ENCODE assay signal across 17 cellular contexts in genomic region chr4:174532479-174532878, GRCh38. TPM values are rescaled to one million over a fixed set of nuclear protein-coding genes. Genes with fewer than 3 reads are reported as not detected.
DNase-seq lines count a peak whose midpoint lies in the region; ATAC-seq, FAIRE-seq and TF ChIP-seq lines count a peak whose summit lies in the region.
"Had no signal": no experiment of that assay in that cellular context is flagged by ENCODE, and none has a peak within 500 bp of the region (broad histone marks: within the 10 kb centered on the region; RNA-seq: fewer than 3 reads in every experiment).

No MANE protein-coding gene starts in this region.

- H3K27me3 ChIP-seq in liver (ENCODE audit: control insufficient read depth in 4 of 4, insufficient read depth in 4 of 4, low read length in 3 of 4) (no peaks in the 10 kb centered on the region), HepG2 (ENCODE audit: control insufficient read depth in 1 of 2, insufficient read depth in 2 of 2, low read length in 2 of 2) (no peaks in the 10 kb centered on the region), right lobe of liver (no peaks in the 10 kb centered on the region), small intestine (ENCODE audit: control insufficient read depth in 2 of 2, insufficient read depth in 2 of 2, low read length in 2 of 2) (no peaks in the 10 kb centered on the region)
- H3K27me3 ChIP-seq: BLaER1 had no signal

- no peak for FAIRE-seq in HepG2 (lab: Jason Lieb, UNC)
- peak; percentile 91 for FAIRE-seq in kidney (lab: Jason Lieb, UNC)
- no peak for FAIRE-seq in small intestine (lab: Jason Lieb, UNC)
- FAIRE-seq in D721Med (lab: Jason Lieb, UNC): no peak
- FAIRE-seq: GM19239 had no signal

- H3K9me3 ChIP-seq in liver (ENCODE audit: control insufficient read depth in 4 of 4, low read length in 3 of 4) (no peaks in the 10 kb centered on the region), HepG2 (ENCODE audit: low read length) (no peaks in the 10 kb centered on the region), kidney (ENCODE audit: control insufficient read depth in 1 of 2, low read length in 2 of 2) (no peaks in the 10 kb centered on the region), right lobe of liver (no peaks in the 10 kb centered on the region), small intestine (ENCODE audit: control insufficient read depth, low read depth) (no peaks in the 10 kb centered on the region)
- H3K9me3 ChIP-seq: BLaER1, Caco-2 had no signal

- intact Hi-C loops in HepG2 (cut with micrococcal nuclease; ENCODE audit: unreplicated experiment): no loop called here
- intact Hi-C loops in kidney (cut with DNase I): no loop called here
- intact Hi-C loops in right lobe of liver (cut with DNase I): no loop called here

- POLR2A ChIA-PET in HepG2 (lab: Yijun Ruan, JAX): no interaction called here

- H3K36me3 ChIP-seq in liver (ENCODE audit: control insufficient read depth in 4 of 4, insufficient read depth in 3 of 4, low read depth in 1 of 4, low read length in 3 of 4) (no peaks in the 10 kb centered on the region), HepG2 (replicated peaks in 1 of 2; ENCODE audit: control insufficient read depth in 1 of 2, insufficient read depth in 2 of 2, low read length in 2 of 2) (no peaks in the 10 kb centered on the region), kidney (ENCODE audit: control insufficient read depth in 1 of 2, insufficient read depth in 2 of 2, low read length in 2 of 2) (no peaks in the 10 kb centered on the region), right lobe of liver (no peaks in the 10 kb centered on the region), small intestine (ENCODE audit: control insufficient read depth in 2 of 2, insufficient read depth in 2 of 2, low read length in 2 of 2) (no peaks in the 10 kb centered on the region)
- H3K36me3 ChIP-seq: BLaER1 had no signal

- no peaks in the 10 kb centered on the region for H4K20me1 ChIP-seq in HepG2 (ENCODE audit: insufficient read depth, low read length)
- H4K20me1 ChIP-seq: BLaER1 had no signal

- no TSS peak for BruUV-seq in HepG2 (replicated peaks; lab: Mats Ljungman, UMichigan)

- DNase-seq in HepG2 (ENCODE audit: low spot score) (no peak), kidney (no peak), right lobe of liver (no peak), small intestine (peak; percentile 19), D721Med (ENCODE audit: insufficient read length, low spot score) (no peak), GOT3 (lab: John Stamatoyannopoulos, UW) (no peak)
- DNase-seq: AML-193; Caco-2; CD8-positive, alpha-beta memory T cell; DMS 273 treated with DMSO at 0.1 percent for 48 hours; H7 had no signal

- TF ChIP-seq POLR2A in HepG2 (IDR thresholded peaks at IDR 0.05; ENCODE audit: insufficient read depth in 1 of 2, low read depth in 2 of 2, low read length in 2 of 2) (no peak), right lobe of liver (IDR thresholded peaks at IDR 0.05) (no peak)

- no peak overlapping the region for H3K4me3 ChIP-seq in liver (ENCODE audit: low read depth in 1 of 3, low read length in 3 of 3)
- H3K4me3 ChIP-seq in HepG2 (replicated peaks in 1 of 3; ENCODE audit: insufficient read depth in 1 of 3, low read depth in 2 of 3, low read length in 3 of 3): no peak overlapping the region
- H3K4me3 ChIP-seq in kidney (ENCODE audit: low read length in 2 of 2): no peak overlapping the region
- no peak overlapping the region for H3K4me3 ChIP-seq in right lobe of liver
- no peak overlapping the region for H3K4me3 ChIP-seq in small intestine (ENCODE audit: low read depth in 1 of 2, low read length in 2 of 2)
- H3K4me3 ChIP-seq: BLaER1 had no signal

- no peak for TF ChIP-seq CTCF in liver (IDR thresholded peaks at IDR 0.05; ENCODE audit: low read depth, low read length, missing input control)
- no peak for TF ChIP-seq CTCF in HepG2 (CRISPR knock-in tag; IDR thresholded peaks at IDR 0.05)
- TF ChIP-seq CTCF in kidney (IDR thresholded peaks at IDR 0.05; ENCODE audit: borderline replicate concordance, extremely low read depth, insufficient read depth): no peak
- no peak for TF ChIP-seq CTCF in right lobe of liver (IDR thresholded peaks at IDR 0.05)
- no peak for TF ChIP-seq CTCF in D721Med (IDR thresholded peaks at IDR 0.05; ENCODE audit: insufficient read depth, missing control alignments)

- in situ Hi-C loops in HepG2 (cut with HindIII; ENCODE audit: extremely low pct_ligation_motif_present, low pct_unique_long_range_greater_than_20kb): no loop called here

- CTCF ChIA-PET in HepG2 (lab: Yijun Ruan, JAX; ENCODE audit: low intra/inter-chr PET ratio, low total read pairs): no interaction called here

- TF ChIP-seq RAD21 in liver (IDR thresholded peaks at IDR 0.05) (no peak), HepG2 (CRISPR knock-in tag; IDR thresholded peaks at IDR 0.05) (no peak)

- ATAC-seq in HepG2: no peak
- ATAC-seq in right lobe of liver: peak; percentile 66 to 87 (median 76)
- no peak for ATAC-seq in HG03108 (IDR thresholded peaks at IDR 0.05; ENCODE audit: unreplicated experiment)

- H3K4me2 ChIP-seq in HepG2 (ENCODE audit: low read depth, low read length): no peak overlapping the region
- H3K4me2 ChIP-seq: BLaER1 had no signal

- peaks cover 0 to 17% (median 10%) of the 10 kb centered on the region in 4 donors for H3K4me1 ChIP-seq in liver (ENCODE audit: control insufficient read depth in 4 of 4, insufficient read depth in 4 of 4, low read length in 3 of 4)
- peaks cover under 1% of the 10 kb centered on the region for H3K4me1 ChIP-seq in HepG2 (ENCODE audit: insufficient read depth, low read length)
- peaks cover 0 to 9% of the 10 kb centered on the region in 2 donors for H3K4me1 ChIP-seq in kidney (ENCODE audit: control insufficient read depth in 1 of 2, insufficient read depth in 1 of 2, low read depth in 1 of 2, low read length in 2 of 2)
- peaks cover 0 to 7% (median under 1%) of the 10 kb centered on the region in 4 donors for H3K4me1 ChIP-seq in right lobe of liver
- peaks cover 0 to 2% of the 10 kb centered on the region in 2 donors for H3K4me1 ChIP-seq in small intestine (ENCODE audit: control insufficient read depth in 2 of 2, insufficient read depth in 1 of 2, low read depth in 1 of 2, low read length in 1 of 2)

- no peak overlapping the region for H3K9ac ChIP-seq in liver (ENCODE audit: low read depth in 1 of 2, low read length in 2 of 2)
- H3K9ac ChIP-seq in HepG2 (ENCODE audit: insufficient read depth, low read depth, low read length): no peak overlapping the region
- H3K9ac ChIP-seq in kidney (ENCODE audit: low read length in 2 of 2): peak overlapping the region in 1 of 2 donors; percentile 2
- H3K9ac ChIP-seq: BLaER1 had no signal

- H3K79me2 ChIP-seq in HepG2 (ENCODE audit: insufficient read depth, low read length): no peaks in the 10 kb centered on the region

- H3K27ac ChIP-seq in liver (ENCODE audit: low read depth in 1 of 2, low read length in 2 of 2): peak overlapping the region; percentile 2 to 23
- H3K27ac ChIP-seq in HepG2 (ENCODE audit: extremely low read length, insufficient read depth, low read length): no peak overlapping the region
- H3K27ac ChIP-seq in kidney (ENCODE audit: low read depth in 2 of 2, low read length in 2 of 2): peak overlapping the region in 1 of 2 donors; percentile 56
- H3K27ac ChIP-seq in right lobe of liver: peak overlapping the region in 2 of 3 donors; percentile 3 to 53
- H3K27ac ChIP-seq in small intestine (ENCODE audit: low read depth in 1 of 2, low read length in 1 of 2): no peak overlapping the region
- H3K27ac ChIP-seq: 22Rv1, BLaER1 had no signal

- no peak overlapping the region for H2AFZ ChIP-seq in HepG2 (ENCODE audit: low read length)

- no peak for TF ChIP-seq EP300 in HepG2 (IDR thresholded peaks at IDR 0.05; ENCODE audit: low read depth in 2 of 2, low read length in 2 of 2)
- no peak for TF ChIP-seq EP300 in HepG2 (CRISPR knock-in tag; IDR thresholded peaks at IDR 0.05; ENCODE audit: borderline replicate concordance)

TF ChIP-seq in liver, 16 proteins besides CTCF, POLR2A, EP300 and RAD21 (continues in another document):
- no peak for TF ChIP-seq ATF3 (IDR thresholded peaks at IDR 0.05)

RNA-seq across cellular contexts. Expression of gene HPGD, which starts 10.2 kb away (rescaled TPM):
- total RNA-seq in liver (100 to 1,000 TPM in 1 of 2 donors, 1 to 10 TPM in 1; 7.9 to 113 TPM), HepG2 (2016; rRNA removed; fragmentation: Illumina TruSeq; extraction: Trizol) (0.13 and 0.36 TPM in 2 replicates), kidney (9.4 TPM), right lobe of liver (100 to 1,000 TPM in 1 of 6 experiments, 10 to 100 TPM in 5; 71.7 to 124 (median 91.0) TPM)
- polyA plus RNA-seq in liver (10 to 100 TPM; 24.2 to 90.0 TPM), HepG2 (2011; rRNA removed) (0.24 and 0.38 TPM in 2 replicates), kidney (ENCODE audit: insufficient read depth, low read depth, low replicate concordance) (42.5 TPM), small intestine (100 to 1,000 TPM in 2 of 3 donors, 10 to 100 TPM in 1; 60.9 to 399 (median 215) TPM)
- not detected in 2 replicates for total RNA-seq in HepG2 (2016; cell fraction: cytosol; rRNA removed; fragmentation: Illumina TruSeq; extraction: Trizol; ENCODE audit: low read depth)
- total RNA-seq in HepG2 (2016; cell fraction: insoluble cytoplasmic fraction; rRNA removed; fragmentation: Illumina TruSeq; extraction: Trizol): 0.22 and 0.25 TPM in 2 replicates
- not detected in 2 replicates for total RNA-seq in HepG2 (2016; cell fraction: membrane; rRNA removed; fragmentation: Illumina TruSeq; extraction: Trizol)
- total RNA-seq in HepG2 (2016; cell fraction: nucleus; rRNA removed; fragmentation: Illumina TruSeq; extraction: Trizol): not detected in 2 replicates
- polyA plus RNA-seq in HepG2 (2011; cell fraction: cytosol; rRNA removed): 0.06 and 0.12 TPM in 2 replicates
- 0.21 and 0.23 TPM in 2 replicates for polyA plus RNA-seq in HepG2 (2011; cell fraction: nucleus; rRNA removed)
- 0.36 and 0.55 TPM in 2 replicates for polyA plus RNA-seq in HepG2 (2012)
- polyA plus RNA-seq in HepG2 (2016; cell fraction: cytosol; fragmentation: Illumina TruSeq; extraction: Trizol; ENCODE audit: low read depth): 0.19 TPM in 1 of 2 replicates, not detected in the other
- 0.24 and 0.35 TPM in 2 replicates for polyA plus RNA-seq in HepG2 (2016; cell fraction: insoluble cytoplasmic fraction; fragmentation: Illumina TruSeq; extraction: Trizol; ENCODE audit: low read depth)
- 0.15 TPM in 1 of 2 replicates, not detected in the other for polyA plus RNA-seq in HepG2 (2016; cell fraction: membrane; fragmentation: Illumina TruSeq; extraction: Trizol; ENCODE audit: low read depth)
- not detected in 2 replicates for polyA plus RNA-seq in HepG2 (2016; cell fraction: nucleus; fragmentation: Illumina TruSeq; extraction: Trizol; ENCODE audit: insufficient read depth, low read depth)
- polyA minus RNA-seq in HepG2 (2011; rRNA and poly(A)+ RNA removed; ENCODE audit: low replicate concordance): 0.32 and 0.77 TPM in 2 replicates
- not detected in 2 replicates for polyA minus RNA-seq in HepG2 (2011; cell fraction: cytosol; rRNA and poly(A)+ RNA removed)
- polyA minus RNA-seq in HepG2 (2011; cell fraction: nucleus; rRNA and poly(A)+ RNA removed): 0.75 TPM in 1 of 2 replicates, not detected in the other
- total RNA-seq: Daoy had no signal

Comparison
In these comparisons a context has a peak if more than half of its experiments do, and no peak if none do; other contexts are left out.
1. H3K27ac ChIP-seq: peak in liver (2 of 2) and right lobe of liver (2 of 3); none in HepG2 (single experiment) and small intestine (0 of 2).
2. ATAC-seq: peak in right lobe of liver (4 of 4); none in HepG2 (single experiment) and HG03108 (single experiment).